Comparison of ENCODE assay signal across 18 cellular contexts in the genomic region with DNA sequence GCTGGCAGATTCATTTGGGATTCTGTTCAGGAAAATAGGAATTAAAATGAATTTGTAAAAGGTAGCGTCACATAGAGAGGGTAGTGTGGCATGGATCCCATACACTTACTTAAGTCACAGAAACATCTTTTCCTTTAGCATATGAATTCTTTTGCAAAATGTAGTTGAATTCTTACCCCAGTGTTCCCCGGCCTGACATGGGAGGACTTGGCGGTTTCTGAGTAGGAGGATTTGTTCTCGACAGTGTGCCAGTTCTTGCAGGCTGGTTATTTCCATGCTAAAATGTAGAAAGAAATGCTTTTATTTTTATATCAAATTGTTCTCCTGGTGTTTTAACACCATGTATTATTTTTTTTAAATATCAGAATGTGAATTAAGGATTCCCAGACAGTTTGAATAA.
A peak's percentile ranks its signal among the peaks of the same experiment; 100 is the strongest.
DNase-seq lines count a peak whose midpoint lies in the region; ATAC-seq and TF ChIP-seq lines count a peak whose summit lies in the region.
"Had no signal": no experiment of that assay in that cellular context is flagged by ENCODE, and none has a peak within 500 bp of the region (broad histone marks: within the 10 kb centered on the region; RNA-seq: fewer than 3 reads in every experiment).

No MANE protein-coding gene starts in this region.

- peaks cover 2% of the 10 kb centered on the region; the same call in 1 of the 3 replicates for H3K36me3 Mint-ChIP-seq in GM23338 (ENCODE audit: low read depth)

- H3K79me2 ChIP-seq in GM23338 (replicated peaks; ENCODE audit: insufficient read depth) = peaks cover 29% of the 10 kb centered on the region

- ATAC-seq in GM23338 = peak; percentile 35; the same call in 2 of the 3 replicates
- no peak for ATAC-seq in HG03039 (IDR thresholded peaks at IDR 0.05; ENCODE audit: unreplicated experiment)

- H3K4me3 Mint-ChIP-seq in GM23338 = no peak overlapping the region
- H3K4me3 Mint-ChIP-seq: CD4-positive, alpha-beta T cell had no signal

- H3F3A ChIP-seq in GM23338 (replicated peaks; ENCODE audit: low read depth) = no peaks in the 10 kb centered on the region

- TF ChIP-seq CTCF in GM23338 (conservative IDR thresholded peaks at IDR 0.05; ENCODE audit: low read depth in 2 of 2) = no peak
- TF ChIP-seq CTCF in dorsolateral prefrontal cortex (IDR thresholded peaks at IDR 0.05 in 54 of 56, conservative IDR thresholded peaks at IDR 0.05 in 2 of 56; ENCODE audit: low read depth in 1 of 56, partially characterized antibody in 56 of 56) = no peak
- TF ChIP-seq CTCF in esophagus muscularis mucosa (IDR thresholded peaks at IDR 0.05) = no peak

- no peak for TF ChIP-seq POLR2A in esophagus muscularis mucosa (IDR thresholded peaks at IDR 0.05; ENCODE audit: low read depth)

- H3K9me2 ChIP-seq in GM23338 (ENCODE audit: insufficient read depth) = no peaks in the 10 kb centered on the region

- H3K27ac ChIP-seq in GM23338 (ENCODE audit: low read depth) (no peak overlapping the region), dorsolateral prefrontal cortex (peak overlapping the region in 39 of 59 donors; percentile 1 to 84 (median 50)), esophagus muscularis mucosa (replicated peaks in 1 of 4) (no peak overlapping the region)
- H3K27ac ChIP-seq: C4-2B, GM23248 had no signal

- H3K36me3 ChIP-seq in GM23338 (ENCODE audit: insufficient read depth) = no peaks in the 10 kb centered on the region
- H3K36me3 ChIP-seq in esophagus muscularis mucosa = peaks cover 0 to 28% (median 20%) of the 10 kb centered on the region in 4 donors
- H3K36me3 ChIP-seq: BE2C had no signal

- no peaks in the 10 kb centered on the region for H3K9me3 ChIP-seq in esophagus muscularis mucosa
- H3K9me3 ChIP-seq: BE2C, Caco-2 had no signal

- H2AFZ ChIP-seq in GM23338 = no peak overlapping the region
- H2AFZ ChIP-seq: GM23248 had no signal

- DNase-seq in Ammon's horn (ENCODE audit: low spot score) (peak; percentile 64), GM23338 (ENCODE audit: low spot score) (peak; percentile 16), dorsolateral prefrontal cortex (peak in 5 of 10 donors; percentile 22 to 62 (median 51)), occipital lobe (lab: John Stamatoyannopoulos, UW) (peak; percentile 41), esophagus muscularis mucosa (ENCODE audit: extremely low spot score) (no peak), T-helper 9 cell (no peak)
- DNase-seq in activated CD8-positive, alpha-beta memory T cell treated with anti-CD3 and anti-CD28 coated beads, Interleukin-2, amount 50 U/mL, for 4 hours = no peak
- DNase-seq: BE2C; Caco-2; CD4-positive, alpha-beta T cell; DMS153; DMS79; GDM1; GM23248; HCEC 1CT; IMR-90 had no signal

- H3K9me3 Mint-ChIP-seq in GM23338 = no peaks in the 10 kb centered on the region
- H3K9me3 Mint-ChIP-seq: CD4-positive, alpha-beta T cell had no signal

- H3K4me1 Mint-ChIP-seq in GM23338 = peaks cover 22% of the 10 kb centered on the region; the same call in 2 of the 3 replicates

- no peaks in the 10 kb centered on the region; the same call in 1 of the 2 replicates for H4K20me1 ChIP-seq in GM23338 (replicated peaks; ENCODE audit: insufficient read depth)

- WGBS in esophagus muscularis mucosa = 96% methylated on average over 4 of the region's 4 CpGs

- TF ChIP-seq EP300 in esophagus muscularis mucosa (IDR thresholded peaks at IDR 0.05) = no peak

- H3K27me3 ChIP-seq in GM23338 (ENCODE audit: insufficient read depth) (no peaks in the 10 kb centered on the region), dorsolateral prefrontal cortex (no peaks in the 10 kb centered on the region), esophagus muscularis mucosa (no peaks in the 10 kb centered on the region)
- H3K27me3 ChIP-seq: BE2C had no signal

- no peaks in the 10 kb centered on the region for H3K27me3 Mint-ChIP-seq in GM23338 (ENCODE audit: insufficient read depth, low read depth, poor library complexity)
- H3K27me3 Mint-ChIP-seq: CD4-positive, alpha-beta T cell had no signal

- intact Hi-C loops in dorsolateral prefrontal cortex (cut with DNase I) (no loop called here), esophagus muscularis mucosa (cut with DNase I) (no loop called here)

- no peak overlapping the region for H3K4me3 ChIP-seq in GM23338
- H3K4me3 ChIP-seq in dorsolateral prefrontal cortex = no peak overlapping the region
- no peak overlapping the region for H3K4me3 ChIP-seq in esophagus muscularis mucosa
- H3K4me3 ChIP-seq: GM23248 had no signal

- peaks cover 15% of the 10 kb centered on the region; the same call in 1 of the 2 replicates for H3K4me1 ChIP-seq in GM23338 (ENCODE audit: insufficient read depth)
- H3K4me1 ChIP-seq in esophagus muscularis mucosa = peaks cover 5 to 7% (median 6%) of the 10 kb centered on the region in 4 donors
- H3K4me1 ChIP-seq: BE2C had no signal

- peak overlapping the region; percentile 52; the same call in 1 of the 2 replicates for H3K27ac Mint-ChIP-seq in GM23338

- H3K4me2 ChIP-seq in GM23338 = no peak overlapping the region

TF ChIP-seq in GM23338, 12 proteins besides CTCF, POLR2A, EP300 and RAD21 (continues in another document):
- TF ChIP-seq EZH2 (IDR thresholded peaks at IDR 0.05; ENCODE audit: low read depth, unreplicated experiment) (no peak), POLR2AphosphoS5 (IDR thresholded peaks at IDR 0.05; ENCODE audit: low read depth) (no peak), ZNF331 (CRISPR knock-in tag; IDR thresholded peaks at IDR 0.05; ENCODE audit: low read depth) (no peak), ZNF114 (CRISPR knock-in tag; IDR thresholded peaks at IDR 0.05) (no peak), STAT1 (IDR thresholded peaks at IDR 0.05; ENCODE audit: unreplicated experiment) (no peak), CREB1 (CRISPR knock-in tag; IDR thresholded peaks at IDR 0.05; ENCODE audit: low read depth) (no peak)
- TF ChIP-seq, protein P1, sequence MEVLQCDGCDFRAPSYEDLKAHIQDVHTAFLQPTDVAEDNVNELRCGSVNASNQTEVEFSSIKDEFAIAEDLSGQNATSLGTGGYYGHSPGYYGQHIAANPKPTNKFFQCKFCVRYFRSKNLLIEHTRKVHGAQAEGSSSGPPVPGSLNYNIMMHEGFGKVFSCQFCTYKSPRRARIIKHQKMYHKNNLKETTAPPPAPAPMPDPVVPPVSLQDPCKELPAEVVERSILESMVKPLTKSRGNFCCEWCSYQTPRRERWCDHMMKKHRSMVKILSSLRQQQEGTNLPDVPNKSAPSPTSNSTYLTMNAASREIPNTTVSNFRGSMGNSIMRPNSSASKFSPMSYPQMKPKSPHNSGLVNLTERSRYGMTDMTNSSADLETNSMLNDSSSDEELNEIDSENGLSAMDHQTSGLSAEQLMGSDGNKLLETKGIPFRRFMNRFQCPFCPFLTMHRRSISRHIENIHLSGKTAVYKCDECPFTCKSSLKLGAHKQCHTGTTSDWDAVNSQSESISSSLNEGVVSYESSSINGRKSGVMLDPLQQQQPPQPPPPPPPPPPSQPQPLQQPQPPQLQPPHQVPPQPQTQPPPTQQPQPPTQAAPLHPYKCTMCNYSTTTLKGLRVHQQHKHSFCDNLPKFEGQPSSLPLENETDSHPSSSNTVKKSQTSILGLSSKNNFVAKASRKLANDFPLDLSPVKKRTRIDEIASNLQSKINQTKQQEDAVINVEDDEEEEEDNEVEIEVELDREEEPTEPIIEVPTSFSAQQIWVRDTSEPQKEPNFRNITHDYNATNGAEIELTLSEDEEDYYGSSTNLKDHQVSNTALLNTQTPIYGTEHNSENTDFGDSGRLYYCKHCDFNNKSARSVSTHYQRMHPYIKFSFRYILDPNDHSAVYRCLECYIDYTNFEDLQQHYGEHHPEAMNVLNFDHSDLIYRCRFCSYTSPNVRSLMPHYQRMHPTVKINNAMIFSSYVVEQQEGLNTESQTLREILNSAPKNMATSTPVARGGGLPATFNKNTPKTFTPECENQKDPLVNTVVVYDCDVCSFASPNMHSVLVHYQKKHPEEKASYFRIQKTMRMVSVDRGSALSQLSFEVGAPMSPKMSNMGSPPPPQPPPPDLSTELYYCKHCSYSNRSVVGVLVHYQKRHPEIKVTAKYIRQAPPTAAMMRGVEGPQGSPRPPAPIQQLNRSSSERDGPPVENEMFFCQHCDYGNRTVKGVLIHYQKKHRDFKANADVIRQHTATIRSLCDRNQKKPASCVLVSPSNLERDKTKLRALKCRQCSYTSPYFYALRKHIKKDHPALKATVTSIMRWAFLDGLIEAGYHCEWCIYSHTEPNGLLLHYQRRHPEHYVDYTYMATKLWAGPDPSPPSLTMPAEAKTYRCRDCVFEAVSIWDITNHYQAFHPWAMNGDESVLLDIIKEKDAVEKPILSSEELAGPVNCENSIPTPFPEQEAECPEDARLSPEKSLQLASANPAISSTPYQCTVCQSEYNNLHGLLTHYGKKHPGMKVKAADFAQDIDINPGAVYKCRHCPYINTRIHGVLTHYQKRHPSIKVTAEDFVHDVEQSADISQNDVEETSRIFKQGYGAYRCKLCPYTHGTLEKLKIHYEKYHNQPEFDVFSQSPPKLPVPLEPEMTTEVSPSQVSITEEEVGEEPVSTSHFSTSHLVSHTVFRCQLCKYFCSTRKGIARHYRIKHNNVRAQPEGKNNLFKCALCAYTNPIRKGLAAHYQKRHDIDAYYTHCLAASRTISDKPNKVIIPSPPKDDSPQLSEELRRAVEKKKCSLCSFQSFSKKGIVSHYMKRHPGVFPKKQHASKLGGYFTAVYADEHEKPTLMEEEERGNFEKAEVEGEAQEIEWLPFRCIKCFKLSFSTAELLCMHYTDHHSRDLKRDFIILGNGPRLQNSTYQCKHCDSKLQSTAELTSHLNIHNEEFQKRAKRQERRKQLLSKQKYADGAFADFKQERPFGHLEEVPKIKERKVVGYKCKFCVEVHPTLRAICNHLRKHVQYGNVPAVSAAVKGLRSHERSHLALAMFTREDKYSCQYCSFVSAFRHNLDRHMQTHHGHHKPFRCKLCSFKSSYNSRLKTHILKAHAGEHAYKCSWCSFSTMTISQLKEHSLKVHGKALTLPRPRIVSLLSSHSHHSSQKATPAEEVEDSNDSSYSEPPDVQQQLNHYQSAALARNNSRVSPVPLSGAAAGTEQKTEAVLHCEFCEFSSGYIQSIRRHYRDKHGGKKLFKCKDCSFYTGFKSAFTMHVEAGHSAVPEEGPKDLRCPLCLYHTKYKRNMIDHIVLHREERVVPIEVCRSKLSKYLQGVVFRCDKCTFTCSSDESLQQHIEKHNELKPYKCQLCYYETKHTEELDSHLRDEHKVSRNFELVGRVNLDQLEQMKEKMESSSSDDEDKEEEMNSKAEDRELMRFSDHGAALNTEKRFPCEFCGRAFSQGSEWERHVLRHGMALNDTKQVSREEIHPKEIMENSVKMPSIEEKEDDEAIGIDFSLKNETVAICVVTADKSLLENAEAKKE (CRISPR knock-in tag; IDR thresholded peaks at IDR 0.05) = no peak
- TF ChIP-seq, protein P2, sequence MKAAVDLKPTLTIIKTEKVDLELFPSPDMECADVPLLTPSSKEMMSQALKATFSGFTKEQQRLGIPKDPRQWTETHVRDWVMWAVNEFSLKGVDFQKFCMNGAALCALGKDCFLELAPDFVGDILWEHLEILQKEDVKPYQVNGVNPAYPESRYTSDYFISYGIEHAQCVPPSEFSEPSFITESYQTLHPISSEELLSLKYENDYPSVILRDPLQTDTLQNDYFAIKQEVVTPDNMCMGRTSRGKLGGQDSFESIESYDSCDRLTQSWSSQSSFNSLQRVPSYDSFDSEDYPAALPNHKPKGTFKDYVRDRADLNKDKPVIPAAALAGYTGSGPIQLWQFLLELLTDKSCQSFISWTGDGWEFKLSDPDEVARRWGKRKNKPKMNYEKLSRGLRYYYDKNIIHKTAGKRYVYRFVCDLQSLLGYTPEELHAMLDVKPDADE (IDR thresholded peaks at IDR 0.05) = no peak

Comparison
In these comparisons a context has a peak if more than half of its experiments do, and no peak if none do; other contexts are left out.
1. DNase-seq: peak in Ammon's horn (single experiment), GM23338 (single experiment) and occipital lobe (single experiment); none in esophagus muscularis mucosa (single experiment), activated CD8-positive, alpha-beta memory T cell treated with anti-CD3 and anti-CD28 coated beads, Interleukin-2, amount 50 U/mL, for 4 hours (single experiment) and T-helper 9 cell (single experiment).
2. H3K27ac ChIP-seq: peak in dorsolateral prefrontal cortex (39 of 59); none in GM23338 (single experiment) and esophagus muscularis mucosa (0 of 4).